ENCODE assay signal across 23 cellular contexts in genomic region chr5:163041254-163041653, GRCh38.
"Had no signal": no experiment of that assay in that cellular context is flagged by ENCODE, and none has a peak within 500 bp of the region (broad histone marks: within the 10 kb centered on the region; RNA-seq: fewer than 3 reads in every experiment).

No MANE protein-coding gene starts in this region.

- H3K27ac ChIP-seq: neural progenitor cell, ovary, parathyroid adenoma, psoas muscle, right lobe of liver, sigmoid colon, stomach, thoracic aorta, thyroid gland, tibial nerve, upper lobe of left lung, vagina had no signal

- H3K4me2 ChIP-seq: neural progenitor cell had no signal

- H3K79me2 ChIP-seq: parathyroid adenoma had no signal

- H3K9ac ChIP-seq: neural progenitor cell, parathyroid adenoma had no signal

- H3K4me1 ChIP-seq: neural progenitor cell, parathyroid adenoma, psoas muscle, right lobe of liver, sigmoid colon, stomach, thyroid gland, tibial nerve, upper lobe of left lung, vagina had no signal

- H3K4me3 ChIP-seq: neural progenitor cell, ovary, psoas muscle, right lobe of liver, sigmoid colon, stomach, thoracic aorta, thyroid gland, tibial nerve, upper lobe of left lung, vagina had no signal

- H3K9me3 ChIP-seq: ovary, psoas muscle, right lobe of liver, thoracic aorta, thyroid gland, upper lobe of left lung, vagina had no signal

- DNase-seq: occipital lobe; ovary; psoas muscle; right cardiac atrium; right lobe of liver; sigmoid colon; small intestine; stimulated activated CD4-positive, alpha-beta T cell treated with anti-CD3 and anti-CD28 coated beads, Interleukin-15, amount 100 ng/mL, for 24 hours; stimulated activated CD4-positive, alpha-beta T cell treated with anti-CD3 and anti-CD28 coated beads, Interleukin-2, amount 100 ng/mL, for 24 hours; stimulated activated CD4-positive, alpha-beta T cell treated with anti-CD3 and anti-CD28 coated beads, Interleukin-2, amount 100 ng/mL, for 48 hours; stimulated activated CD4-positive, alpha-beta T cell treated with anti-CD3 and anti-CD28 coated beads, Interleukin-4, amount 100 ng/mL, for 24 hours; stimulated activated naive B cell treated with anti-CD40 and anti-IgM and Interleukin-4, amounts not matched to agents 10 μg/mL and 1 μg/mL and 100 μg/mL, for 72 hours; stimulated activated naive CD4-positive, alpha-beta T cell treated with Interleukin-2 at 50 U/mL for 16 hours; stomach; thyroid gland; trophoblast cell; upper lobe of left lung had no signal

- ATAC-seq: psoas muscle; right cardiac atrium; stimulated activated effector memory CD8-positive, alpha-beta T cell treated with anti-CD3 and anti-CD28 coated beads, Interleukin-12 subunit alpha, Interleukin-12 subunit beta, amount 100 ng/mL, for 72 hours; stimulated activated naive B cell treated with anti-CD40 and anti-IgM and Interleukin-4, amounts not matched to agents 10 μg/mL and 1 μg/mL and 100 μg/mL, for 72 hours had no signal

- H3K36me3 ChIP-seq: neural progenitor cell, ovary, right lobe of liver, sigmoid colon, stomach, thoracic aorta, thyroid gland, tibial nerve, upper lobe of left lung, vagina had no signal

- H2AFZ ChIP-seq: neural progenitor cell, parathyroid adenoma had no signal

- H3K27me3 ChIP-seq: neural progenitor cell, ovary, right lobe of liver, sigmoid colon, stomach, thyroid gland, tibial nerve, upper lobe of left lung, vagina had no signal
